In the genomic region with DNA sequence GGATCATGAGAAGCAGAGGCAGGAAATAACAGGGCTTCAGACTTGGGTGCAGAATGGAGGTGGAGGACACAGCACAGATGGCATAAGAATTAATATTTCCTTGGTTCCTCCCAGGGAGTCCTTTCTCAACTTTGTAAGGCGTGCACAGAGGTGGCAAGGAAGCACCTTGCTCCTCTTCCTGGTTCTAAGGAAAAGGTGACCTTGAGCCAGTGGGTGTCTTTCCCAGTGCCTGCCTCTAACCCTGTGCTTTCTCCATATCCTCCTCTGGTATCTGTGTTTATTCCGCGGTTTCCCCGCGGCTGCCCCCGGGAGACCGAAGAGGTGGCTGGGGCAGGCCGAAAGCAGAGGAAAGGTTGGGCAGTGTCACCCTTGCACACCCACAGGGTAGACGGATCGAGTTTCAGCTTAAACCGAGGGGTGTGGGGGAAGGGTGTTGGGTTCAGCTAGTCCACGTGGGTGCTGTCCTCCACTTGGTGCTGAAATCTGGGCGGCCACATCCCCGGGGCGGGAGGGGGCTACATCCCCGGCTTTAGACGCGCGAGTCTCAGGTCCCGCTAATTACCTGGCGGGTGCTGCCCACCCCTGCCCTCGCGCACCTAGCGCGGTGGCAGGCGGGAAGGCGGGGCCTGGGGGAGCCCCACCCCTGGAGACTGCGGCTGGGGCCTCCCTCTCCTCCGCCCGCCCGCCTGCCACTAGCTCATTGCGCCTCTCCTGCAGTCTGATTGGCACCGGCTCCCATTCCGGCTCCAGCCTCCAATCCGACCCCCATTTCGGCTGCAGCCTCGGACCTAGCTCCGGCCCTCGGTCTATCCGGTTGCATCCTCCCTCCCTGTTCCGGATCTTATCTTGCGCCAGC, we compare ENCODE assay signal across 12 cellular contexts. TPM values are rescaled to one million over a fixed set of nuclear protein-coding genes. Genes with fewer than 3 reads are reported as not detected.
A peak's percentile ranks its signal among the peaks of the same experiment; 100 is the strongest.
DNase-seq lines count a peak whose midpoint lies in the region; ATAC-seq, FAIRE-seq and TF ChIP-seq lines count a peak whose summit lies in the region.
"Not testable (repeated sequence)": the region's sequence is repeated elsewhere in the genome, so short reads cannot be mapped to it uniquely, and the experiment has no call there.
"Had no signal": no experiment of that assay in that cellular context is flagged by ENCODE, and none has a peak within 500 bp of the region (broad histone marks: within the 10 kb centered on the region; RNA-seq: fewer than 3 reads in every experiment).

A gene (plus strand): TSS at position 700 of the 856 bp plus-strand sequence. CDS start 192 bp downstream, outside the sequence.

- H3K36me3 ChIP-seq in RWPE2 (ENCODE audit: low read depth); colonic mucosa; lower lobe of right lung: not testable (repeated sequence)

- not testable (repeated sequence) for H3K4me3 ChIP-seq in RWPE2 (ENCODE audit: severe bottlenecking); colonic mucosa; lower lobe of right lung

- not testable (repeated sequence) for DNase-seq in RWPE2 (ENCODE audit: low spot score); colonic mucosa; Right ventricle myocardium superior; lower lobe of right lung; stimulated activated effector memory CD8-positive, alpha-beta T cell treated with anti-CD3 and anti-CD28 coated beads, Interleukin-12 subunit alpha, Interleukin-12 subunit beta, amount 100 ng/mL, for 72 hours (ENCODE audit: low spot score in 2 of 2); urothelium cell line (ENCODE audit: low spot score)

- TF ChIP-seq CTCF in RWPE2 (IDR thresholded peaks at IDR 0.05; ENCODE audit: poor library complexity, severe bottlenecking); colonic mucosa (IDR thresholded peaks at IDR 0.05); lower lobe of right lung (IDR thresholded peaks at IDR 0.05): not testable (repeated sequence)

- peaks cover 11% of the 10 kb centered on the region for H3K27me3 Mint-ChIP-seq in activated T-helper 17 cell treated with anti-CD3 and anti-CD28 coated beads, Interleukin-2, amount 50 U/mL, for 72 hours

- intact Hi-C loops in colonic mucosa (cut with DNase I); Right ventricle myocardium superior (cut with DNase I); lower lobe of right lung (cut with DNase I): not testable (repeated sequence)

- not testable (repeated sequence) for H3K9ac ChIP-seq in colonic mucosa (ENCODE audit: low read depth in 2 of 2, low read length in 2 of 2)

- H3K36me3 Mint-ChIP-seq in activated T-helper 17 cell treated with anti-CD3 and anti-CD28 coated beads, Interleukin-2, amount 50 U/mL, for 72 hours (ENCODE audit: low read depth); stimulated activated effector memory CD8-positive, alpha-beta T cell treated with anti-CD3 and anti-CD28 coated beads, Interleukin-12 subunit alpha, Interleukin-12 subunit beta, amount 100 ng/mL, for 72 hours: not testable (repeated sequence)

- H3K4me3 Mint-ChIP-seq in activated T-helper 17 cell treated with anti-CD3 and anti-CD28 coated beads, Interleukin-2, amount 50 U/mL, for 72 hours; stimulated activated effector memory CD8-positive, alpha-beta T cell treated with anti-CD3 and anti-CD28 coated beads, Interleukin-12 subunit alpha, Interleukin-12 subunit beta, amount 100 ng/mL, for 72 hours: not testable (repeated sequence)

- ATAC-seq in RWPE2 (ENCODE audit: low read depth) (peak; percentile 81), Right ventricle myocardium superior (ENCODE audit: poor library complexity) (peak; percentile 51), lower lobe of right lung (peak; percentile 67 to 74)
- peak; percentile 31 for ATAC-seq in activated T-helper 17 cell treated with anti-CD3 and anti-CD28 coated beads, Interleukin-2, amount 50 U/mL, for 72 hours (replicated peaks)
- peak; percentile 43 for ATAC-seq in stimulated activated effector memory CD8-positive, alpha-beta T cell treated with anti-CD3 and anti-CD28 coated beads, Interleukin-12 subunit alpha, Interleukin-12 subunit beta, amount 100 ng/mL, for 72 hours

- not testable (repeated sequence) for H3K27ac Mint-ChIP-seq in activated T-helper 17 cell treated with anti-CD3 and anti-CD28 coated beads, Interleukin-2, amount 50 U/mL, for 72 hours; stimulated activated effector memory CD8-positive, alpha-beta T cell treated with anti-CD3 and anti-CD28 coated beads, Interleukin-12 subunit alpha, Interleukin-12 subunit beta, amount 100 ng/mL, for 72 hours

- not testable (repeated sequence) for H3K27ac ChIP-seq in RWPE2 (ENCODE audit: poor library complexity, severe bottlenecking); colonic mucosa; lower lobe of right lung

- H3K4me1 Mint-ChIP-seq in activated T-helper 17 cell treated with anti-CD3 and anti-CD28 coated beads, Interleukin-2, amount 50 U/mL, for 72 hours; stimulated activated effector memory CD8-positive, alpha-beta T cell treated with anti-CD3 and anti-CD28 coated beads, Interleukin-12 subunit alpha, Interleukin-12 subunit beta, amount 100 ng/mL, for 72 hours: not testable (repeated sequence)

- FAIRE-seq in G401.6 (lab: Jason Lieb, UNC) (peak; percentile 60), urothelium cell line (lab: Jason Lieb, UNC) (peak; percentile 35)

- H3K4me1 ChIP-seq in RWPE2 (ENCODE audit: insufficient read depth, poor library complexity, severe bottlenecking); colonic mucosa; lower lobe of right lung: not testable (repeated sequence)

- H3K9me3 Mint-ChIP-seq in activated T-helper 17 cell treated with anti-CD3 and anti-CD28 coated beads, Interleukin-2, amount 50 U/mL, for 72 hours; stimulated activated effector memory CD8-positive, alpha-beta T cell treated with anti-CD3 and anti-CD28 coated beads, Interleukin-12 subunit alpha, Interleukin-12 subunit beta, amount 100 ng/mL, for 72 hours: not testable (repeated sequence)

- H3K9me3 ChIP-seq in RWPE2 (ENCODE audit: severe bottlenecking); colonic mucosa; lower lobe of right lung: not testable (repeated sequence)

- not testable (repeated sequence) for H3K27me3 ChIP-seq in RWPE2 (ENCODE audit: insufficient read depth, poor library complexity, severe bottlenecking); colonic mucosa; lower lobe of right lung (ENCODE audit: low read depth)

RNA-seq across cellular contexts. Expression of the gene that starts here (rescaled TPM):
- total RNA-seq in activated T-helper 17 cell treated with anti-CD3 and anti-CD28 coated beads, Interleukin-2, amount 50 U/mL, for 72 hours: under 1 TPM in 1 of 2 donors, not detected in 1; 0.32 TPM
- total RNA-seq in colonic mucosa (100 to 1,000 TPM; 216 to 227 TPM), Right ventricle myocardium superior (0.75 TPM), lower lobe of right lung (0.89 TPM)
- total RNA-seq: CD8-positive, alpha-beta memory T cell; fibroblast of villous mesenchyme; osteoblast; SJCRH30 had no signal

Comparison
In these comparisons a context has a peak if more than half of its experiments do, and no peak if none do; other contexts are left out.
1. RNA of the gene that starts here (total RNA-seq): 216 to 227 TPM in colonic mucosa; 0.89 TPM in lower lobe of right lung (single experiment), 0.75 TPM in Right ventricle myocardium superior (single experiment) and 0.32 TPM in activated T-helper 17 cell treated with anti-CD3 and anti-CD28 coated beads, Interleukin-2, amount 50 U/mL, for 72 hours; every median in the first group is over 100 times any median in the second.
2. Peak in ATAC-seq in activated T-helper 17 cell treated with anti-CD3 and anti-CD28 coated beads, Interleukin-2, amount 50 U/mL, for 72 hours; RNA of the gene not detected or under 1 TPM.
3. Peak in ATAC-seq in Right ventricle myocardium superior; RNA of the gene not detected or under 1 TPM.
4. Peak in ATAC-seq in lower lobe of right lung; RNA of the gene not detected or under 1 TPM.
5. ATAC-seq: peak in every context shown above with its lines; median percentile 81 in RWPE2; 70 in lower lobe of right lung; 51 in Right ventricle myocardium superior; 43 in stimulated activated effector memory CD8-positive, alpha-beta T cell treated with anti-CD3 and anti-CD28 coated beads, Interleukin-12 subunit alpha, Interleukin-12 subunit beta, amount 100 ng/mL, for 72 hours; 31 in activated T-helper 17 cell treated with anti-CD3 and anti-CD28 coated beads, Interleukin-2, amount 50 U/mL, for 72 hours.